In the genomic region with DNA sequence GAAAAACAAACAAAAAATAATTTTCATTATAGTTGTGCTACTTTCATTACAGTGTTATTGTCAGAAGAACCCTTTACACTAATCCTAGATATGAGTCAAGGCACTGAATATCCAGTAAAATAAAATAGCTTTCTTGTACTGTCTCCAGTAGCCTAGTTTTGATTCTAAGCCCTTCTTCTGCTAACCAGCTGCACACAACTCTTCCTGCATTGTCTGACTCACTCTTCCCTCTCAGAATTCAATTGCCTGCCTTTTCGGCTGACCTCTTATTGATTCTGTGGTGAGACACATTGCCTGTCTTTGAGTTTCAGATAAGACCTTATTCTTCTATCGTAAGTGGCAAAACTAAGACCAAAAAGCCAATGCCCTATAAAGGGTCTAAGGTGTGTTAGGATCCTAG, we compare ENCODE assay signal across 16 cellular contexts. TPM values are rescaled to one million over a fixed set of nuclear protein-coding genes. Genes with fewer than 3 reads are reported as not detected.
DNase-seq lines count a peak whose midpoint lies in the region; ATAC-seq and TF ChIP-seq lines count a peak whose summit lies in the region.
"Had no signal": no experiment of that assay in that cellular context is flagged by ENCODE, and none has a peak within 500 bp of the region (broad histone marks: within the 10 kb centered on the region; RNA-seq: fewer than 3 reads in every experiment).

No MANE protein-coding gene starts in this region.

- peak; percentile 21 for DNase-seq in GM12865 (ENCODE audit: low read depth)
- DNase-seq in RPMI7951 (ENCODE audit: low read depth), result peak; percentile 16
- peak; percentile 78 for DNase-seq in fibroblast of mammary gland (ENCODE audit: low read depth)
- peak; percentile 47 for DNase-seq in skeletal muscle cell (ENCODE audit: low read depth)
- no peak for DNase-seq in activated CD8-positive, alpha-beta memory T cell treated with anti-CD3 and anti-CD28 coated beads, Interleukin-2, amount 50 U/mL, for 48 hours
- no peak for DNase-seq in DMS153 treated with DMSO at 0.1 percent for 48 hours (lab: John Stamatoyannopoulos, UW; ENCODE audit: unreplicated experiment)
- DNase-seq: activated B cell treated with CpG ODN at 0.5 μM for 24 hours; activated gamma-delta T cell treated with Interleukin-2 at 50 U/mL for 16 hours; CD8-positive, alpha-beta memory T cell; left ventricle myocardium inferior; natural killer cell; NCI-H1048; sigmoid colon; stimulated activated naive CD8-positive, alpha-beta T cell treated with anti-CD3 and anti-CD28 coated beads, Interleukin-15, Interleukin-2, amounts not matched to agents 100 U/mL and 50 U/mL, for 24 hours had no signal

- H3K4me3 ChIP-seq in GM12865 (ENCODE audit: low read depth, low read length) (no peak overlapping the region), fibroblast of mammary gland (ENCODE audit: control insufficient read depth, low read depth, low read length) (no peak overlapping the region), skeletal muscle cell (ENCODE audit: low read depth, low read length) (no peak overlapping the region)
- H3K4me3 ChIP-seq: hepatocyte, left ventricle myocardium inferior, sigmoid colon had no signal

- ATAC-seq in HG02588 (IDR thresholded peaks at IDR 0.05; ENCODE audit: unreplicated experiment), result no peak
- ATAC-seq: natural killer cell; stimulated activated naive CD8-positive, alpha-beta T cell treated with anti-CD3 and anti-CD28 coated beads, Interleukin-15, Interleukin-2, amounts not matched to agents 100 U/mL and 50 U/mL, for 24 hours had no signal

- no peak for TF ChIP-seq CTCF in GM12865 (IDR thresholded peaks at IDR 0.05; ENCODE audit: insufficient read depth, low read depth, low read length, missing control alignments)
- no peak for TF ChIP-seq CTCF in fibroblast of mammary gland (conservative IDR thresholded peaks at IDR 0.05; ENCODE audit: control insufficient read depth, insufficient read depth, low read depth, low read length)

RNA-seq across cellular contexts. Expression of gene PCDH18, which starts 26.7 kb away (rescaled TPM):
- 6.8 and 8.9 TPM in 2 replicates for total RNA-seq in RPMI7951 (2014; rRNA removed; shearing (Covaris generic))
- total RNA-seq: activated B cell treated with CpG ODN at 0.5 μM for 24 hours; CD8-positive, alpha-beta memory T cell; natural killer cell had no signal

Comparison
In these comparisons a context has a peak if more than half of its experiments do, and no peak if none do; other contexts are left out.
1. DNase-seq: peak in GM12865 (single experiment), RPMI7951 (single experiment), fibroblast of mammary gland (single experiment) and skeletal muscle cell (single experiment); none in activated CD8-positive, alpha-beta memory T cell treated with anti-CD3 and anti-CD28 coated beads, Interleukin-2, amount 50 U/mL, for 48 hours (single experiment) and DMS153 treated with DMSO at 0.1 percent for 48 hours (single experiment).